Comparison of ENCODE assay signal across 17 cellular contexts in the genomic region with DNA sequence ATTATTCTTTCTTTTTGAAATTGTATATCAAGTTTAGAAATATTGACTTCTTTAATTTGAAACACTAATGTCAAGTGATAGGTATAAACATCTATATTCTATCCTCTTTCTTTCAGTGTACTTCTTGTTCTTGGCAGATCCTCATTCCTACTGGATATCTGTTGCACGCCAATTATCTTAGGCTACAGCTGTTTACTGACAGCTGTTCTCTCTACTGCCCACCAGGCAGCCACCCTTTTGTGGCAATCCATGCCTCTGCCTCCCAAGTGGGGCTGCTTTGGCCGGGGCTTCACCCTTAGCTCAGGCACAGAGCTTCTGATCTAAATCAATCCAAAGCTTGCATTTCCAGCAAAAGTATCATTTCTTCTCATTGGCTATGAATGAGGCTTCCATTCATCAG. TPM values are rescaled to one million over a fixed set of nuclear protein-coding genes. Genes with fewer than 3 reads are reported as not detected.
A peak's percentile ranks its signal among the peaks of the same experiment; 100 is the strongest.
DNase-seq lines count a peak whose midpoint lies in the region; ATAC-seq and TF ChIP-seq lines count a peak whose summit lies in the region.
"Had no signal": no experiment of that assay in that cellular context is flagged by ENCODE, and none has a peak within 500 bp of the region (broad histone marks: within the 10 kb centered on the region; RNA-seq: fewer than 3 reads in every experiment).

No MANE protein-coding gene starts in this region.

- no peaks in the 10 kb centered on the region for H3K9me2 ChIP-seq in MM.1S (replicated peaks; ENCODE audit: insufficient read depth, low read length)

- H3K9me3 ChIP-seq in MM.1S (replicated peaks; ENCODE audit: insufficient read depth, low read length) (no peaks in the 10 kb centered on the region), heart right ventricle (no peaks in the 10 kb centered on the region)
- H3K9me3 ChIP-seq: A549, Caco-2 had no signal

- no peaks in the 10 kb centered on the region for H3K4me1 Mint-ChIP-seq in central memory CD8-positive, alpha-beta T cell
- peaks cover 38% of the 10 kb centered on the region for H3K4me1 Mint-ChIP-seq in nephron

- no peak for ATAC-seq in central memory CD8-positive, alpha-beta T cell (replicated peaks; ENCODE audit: extremely low read depth, poor library complexity, severe bottlenecking)
- no peak for ATAC-seq in heart right ventricle
- ATAC-seq: Panc1, Right ventricle myocardium inferior had no signal

- H3K36me3 Mint-ChIP-seq in central memory CD8-positive, alpha-beta T cell (ENCODE audit: insufficient read depth) = no peaks in the 10 kb centered on the region
- H3K36me3 Mint-ChIP-seq in nephron (ENCODE audit: low read depth) = no peaks in the 10 kb centered on the region

- no peaks in the 10 kb centered on the region for H3K36me3 ChIP-seq in MM.1S (replicated peaks; ENCODE audit: insufficient read depth, low read length)
- H3K36me3 ChIP-seq in heart right ventricle = no peaks in the 10 kb centered on the region

- H3K27me3 ChIP-seq in MM.1S (replicated peaks; ENCODE audit: insufficient read depth, low read length) = no peaks in the 10 kb centered on the region
- H3K27me3 ChIP-seq in heart right ventricle = peaks cover 0 to 14% (median 6%) of the 10 kb centered on the region in 7 donors

- no peak overlapping the region for H3K9ac ChIP-seq in MM.1S (ENCODE audit: low read length)

- H3K27ac Mint-ChIP-seq in central memory CD8-positive, alpha-beta T cell (ENCODE audit: low read depth) = peak overlapping the region; percentile 36
- H3K27ac Mint-ChIP-seq in nephron = peak overlapping the region; percentile 9 to 66 (median 28)
- H3K27ac Mint-ChIP-seq: HFFc6 had no signal

- H3K4me1 ChIP-seq in MM.1S (ENCODE audit: low read length) (peaks cover 2% of the 10 kb centered on the region; the same call in 1 of the 2 replicates), heart right ventricle (peaks cover 0 to 3% (median 0%) of the 10 kb centered on the region in 9 donors)
- H3K4me1 ChIP-seq: Caco-2 had no signal

- H3K4me3 Mint-ChIP-seq in central memory CD8-positive, alpha-beta T cell = no peak overlapping the region
- no peak overlapping the region for H3K4me3 Mint-ChIP-seq in nephron
- H3K4me3 Mint-ChIP-seq: HFFc6 had no signal

- WGBS in heart right ventricle, 2 donors = 76 to 81% methylated on average over 2 of the region's 2 CpGs

- H3K4me3 ChIP-seq in MM.1S (ENCODE audit: low read length) (no peak overlapping the region), heart right ventricle (no peak overlapping the region)
- H3K4me3 ChIP-seq: A549 had no signal

- H3K27ac ChIP-seq in MM.1S (ENCODE audit: low read length) (no peak overlapping the region), heart right ventricle (no peak overlapping the region)
- H3K27ac ChIP-seq: HL-60 had no signal

- H4K20me1 ChIP-seq in MM.1S (ENCODE audit: insufficient read depth, low read length) = no peaks in the 10 kb centered on the region; the same call in 1 of the 2 replicates

- no peak for TF ChIP-seq CTCF in MM.1S (IDR thresholded peaks at IDR 0.05; ENCODE audit: low read length)
- TF ChIP-seq CTCF in nephron (IDR thresholded peaks at IDR 0.05; ENCODE audit: unreplicated experiment in 3 of 3) = no peak
- no peak for TF ChIP-seq CTCF in GM13976 (IDR thresholded peaks at IDR 0.05; ENCODE audit: borderline replicate concordance, control extremely low read depth, extremely low read depth, insufficient read depth, missing control alignments)
- TF ChIP-seq CTCF in heart right ventricle (IDR thresholded peaks at IDR 0.05) = no peak

- no peaks in the 10 kb centered on the region for H3K27me3 Mint-ChIP-seq in central memory CD8-positive, alpha-beta T cell
- H3K27me3 Mint-ChIP-seq in nephron (ENCODE audit: low read depth) = peaks cover 3% of the 10 kb centered on the region

- no peaks in the 10 kb centered on the region for H3K79me2 ChIP-seq in MM.1S (ENCODE audit: low read length)

- in situ Hi-C loops in GM13976 (cut with MboI; ENCODE audit: low sequenced_read_pairs, unreplicated experiment) = loop anchor here (10.0 to 25.0 kb wide), 2 partner anchors 404 to 726 kb away; no protein-coding TSS in a partner anchor

- intact Hi-C loops in heart right ventricle (cut with DNase I) = loop anchor here in 9 of 10 donors (1.0 to 10.0 kb wide), 8 partner anchors 314 to 786 kb away; no protein-coding TSS in a partner anchor

- no peaks in the 10 kb centered on the region for H3K9me3 Mint-ChIP-seq in central memory CD8-positive, alpha-beta T cell
- no peaks in the 10 kb centered on the region for H3K9me3 Mint-ChIP-seq in nephron
- H3K9me3 Mint-ChIP-seq: HFFc6 had no signal

- no peak overlapping the region for H3K4me2 ChIP-seq in MM.1S (ENCODE audit: low read depth, low read length)
- H3K4me2 ChIP-seq: A549 had no signal

- 0 out of 2 replicates have a peak overlapping the region, but pooled peaks have one; percentile 11 for H2AFZ ChIP-seq in MM.1S (ENCODE audit: low read length)

- DNase-seq in DMS 273 treated with DMSO at 0.1 percent for 48 hours (lab: John Stamatoyannopoulos, UW) (peak; percentile 50), MM.1S (no peak), GM13976 (ENCODE audit: low spot score) (no peak), heart right ventricle (no peak), SK-N-DZ (ENCODE audit: low spot score) (no peak), HuH-7.5 (ENCODE audit: low spot score) (no peak)
- no peak for DNase-seq in central memory CD8-positive, alpha-beta T cell (ENCODE audit: low spot score in 2 of 2)
- DNase-seq: Caco-2, GOT3, HFFc6, KBM-7, NCI-H2029 had no signal

- H3F3A ChIP-seq in MM.1S (ENCODE audit: insufficient read depth, low read length) = no peaks in the 10 kb centered on the region

RNA-seq across cellular contexts. Expression of gene ITSN2, which starts 50.6 kb away (rescaled TPM):
- 10 to 100 TPM; 32.1 to 49.8 (median 38.2) TPM for total RNA-seq in heart right ventricle
- 10 to 100 TPM; 16.8 to 42.1 TPM for polyA plus RNA-seq in heart right ventricle
- polyA plus RNA-seq in SK-N-DZ (2014; cell fraction: cytosol; rRNA removed) = 6.0 and 6.5 TPM in 2 replicates
- 13.6 and 18.2 TPM in 2 replicates for polyA plus RNA-seq in SK-N-DZ (2014; cell fraction: nucleus; rRNA removed)
